22 cellular contexts compared by ENCODE assay signal in the genomic region with DNA sequence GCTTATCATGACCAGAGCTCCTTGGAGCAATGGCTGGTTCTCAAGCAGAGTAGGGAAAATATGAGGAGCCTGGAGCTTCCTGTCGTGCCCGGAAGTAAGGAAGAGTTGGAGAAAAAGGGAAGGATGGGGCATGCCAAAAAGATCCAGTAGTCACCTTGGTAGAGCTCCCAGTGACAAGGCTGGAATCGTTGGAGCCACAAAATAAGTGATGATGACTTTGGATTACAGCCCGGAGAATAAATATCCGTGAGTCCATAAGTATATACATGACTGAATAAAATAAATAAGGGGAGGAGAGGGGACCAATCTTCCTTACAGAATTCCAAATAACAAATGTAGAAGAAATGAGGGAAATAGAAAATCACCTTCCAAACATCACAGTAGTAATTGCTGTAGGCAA.
"Had no signal": no experiment of that assay in that cellular context is flagged by ENCODE, and none has a peak within 500 bp of the region (broad histone marks: within the 10 kb centered on the region; RNA-seq: fewer than 3 reads in every experiment).

No MANE protein-coding gene starts in this region.

- H3K9me3 ChIP-seq: lower lobe of right lung, pancreas, right lobe of liver, tibial nerve had no signal

- H3K4me3 Mint-ChIP-seq: activated B cell treated with CpG ODN at 0.5 μM for 24 hours; activated CD4-positive, alpha-beta T cell treated with anti-CD3 and anti-CD28 coated beads, Interleukin-2, amount 10 ng/mL, durations not matched to agents 7 days and 5 days; activated CD8-positive, alpha-beta T cell treated with anti-CD3 and anti-CD28 coated beads, Interleukin-2, amount 10 ng/mL, durations not matched to agents 7 days and 5 days; activated naive CD4-positive, alpha-beta T cell treated with anti-CD3 and anti-CD28 coated beads for 36 hours; activated T-cell treated with anti-CD3 and anti-CD28 coated beads, Interleukin-2, amount 50 U/mL, for 4 hours; brain; effector memory CD8-positive, alpha-beta T cell; naive thymus-derived CD8-positive, alpha-beta T cell; stimulated activated naive CD8-positive, alpha-beta T cell treated with anti-CD3 and anti-CD28 coated beads, Interleukin-15, Interleukin-2, amounts not matched to agents 100 ng/mL and 50 ng/mL, for 24 hours had no signal

- H3K27ac Mint-ChIP-seq: activated B cell treated with CpG ODN at 0.5 μM for 24 hours; activated CD4-positive, alpha-beta T cell treated with anti-CD3 and anti-CD28 coated beads, Interleukin-2, amount 10 ng/mL, durations not matched to agents 7 days and 5 days; activated CD8-positive, alpha-beta T cell treated with anti-CD3 and anti-CD28 coated beads, Interleukin-2, amount 10 ng/mL, durations not matched to agents 7 days and 5 days; activated naive CD4-positive, alpha-beta T cell treated with anti-CD3 and anti-CD28 coated beads for 36 hours; effector memory CD8-positive, alpha-beta T cell; naive thymus-derived CD8-positive, alpha-beta T cell; stimulated activated naive CD8-positive, alpha-beta T cell treated with anti-CD3 and anti-CD28 coated beads, Interleukin-15, Interleukin-2, amounts not matched to agents 100 ng/mL and 50 ng/mL, for 24 hours had no signal

- H3K27me3 ChIP-seq: hepatocyte, pancreas, right lobe of liver, tibial nerve had no signal

- H3K4me2 ChIP-seq: hepatocyte had no signal

- H3K27ac ChIP-seq: hepatocyte, lower lobe of right lung, tibial nerve had no signal

- DNase-seq: activated B cell treated with CpG ODN at 0.5 μM for 24 hours; activated CD4-positive, alpha-beta T cell treated with anti-CD3 and anti-CD28 coated beads, Interleukin-2, amount 10 ng/mL, durations not matched to agents 7 days and 5 days; activated CD8-positive, alpha-beta T cell treated with anti-CD3 and anti-CD28 coated beads, Interleukin-2, amount 10 ng/mL, durations not matched to agents 7 days and 5 days; activated naive CD4-positive, alpha-beta T cell treated with anti-CD3 and anti-CD28 coated beads for 36 hours; activated T-cell treated with anti-CD3 and anti-CD28 coated beads, Interleukin-2, amount 50 U/mL, for 4 hours; caudate nucleus; effector memory CD8-positive, alpha-beta T cell; foreskin fibroblast; left cardiac atrium; lower lobe of right lung; naive thymus-derived CD8-positive, alpha-beta T cell; pancreas; right lobe of liver; stimulated activated CD4-positive, alpha-beta T cell treated with anti-CD3 and anti-CD28 coated beads, Interleukin-15, amount 100 ng/mL, for 24 hours; stimulated activated CD4-positive, alpha-beta T cell treated with anti-CD3 and anti-CD28 coated beads, Interleukin-2, amount 100 ng/mL, for 48 hours had no signal

- H2AFZ ChIP-seq: hepatocyte had no signal

- FAIRE-seq: islet of Langerhans, pancreas, small intestine, urothelium cell line had no signal

- H3K9me3 Mint-ChIP-seq: activated B cell treated with CpG ODN at 0.5 μM for 24 hours; activated CD4-positive, alpha-beta T cell treated with anti-CD3 and anti-CD28 coated beads, Interleukin-2, amount 10 ng/mL, durations not matched to agents 7 days and 5 days; activated naive CD4-positive, alpha-beta T cell treated with anti-CD3 and anti-CD28 coated beads for 36 hours; activated T-cell treated with anti-CD3 and anti-CD28 coated beads, Interleukin-2, amount 50 U/mL, for 4 hours; brain; effector memory CD8-positive, alpha-beta T cell; naive thymus-derived CD8-positive, alpha-beta T cell; stimulated activated naive CD8-positive, alpha-beta T cell treated with anti-CD3 and anti-CD28 coated beads, Interleukin-15, Interleukin-2, amounts not matched to agents 100 ng/mL and 50 ng/mL, for 24 hours had no signal

- H3K27me3 Mint-ChIP-seq: brain; effector memory CD8-positive, alpha-beta T cell had no signal

- ATAC-seq: activated CD8-positive, alpha-beta T cell treated with anti-CD3 and anti-CD28 coated beads, Interleukin-2, amount 10 ng/mL, durations not matched to agents 7 days and 5 days; activated T-cell treated with anti-CD3 and anti-CD28 coated beads, Interleukin-2, amount 50 U/mL, for 4 hours; effector memory CD8-positive, alpha-beta T cell; left cardiac atrium; lower lobe of right lung; naive thymus-derived CD8-positive, alpha-beta T cell had no signal

- H3K4me3 ChIP-seq: hepatocyte, lower lobe of right lung, pancreas, right lobe of liver, tibial nerve had no signal
